ENCODE assay signal across 8 cellular contexts in genomic region chr14:61034416-61035100, GRCh38. TPM values are rescaled to one million over a fixed set of nuclear protein-coding genes. Genes with fewer than 3 reads are reported as not detected.
DNase-seq lines count a peak whose midpoint lies in the region; ATAC-seq and TF ChIP-seq lines count a peak whose summit lies in the region.

No MANE protein-coding gene starts in this region.

- peaks cover 0 to 2% of the 10 kb centered on the region in 2 donors for H3K4me1 ChIP-seq in aorta (ENCODE audit: control insufficient read depth in 1 of 2, insufficient read depth in 2 of 2, low read length in 2 of 2)

- peaks cover 10% of the 10 kb centered on the region for H3K4me1 Mint-ChIP-seq in activated naive CD4-positive, alpha-beta T cell treated with anti-CD3 and anti-CD28 coated beads, Interleukin-2, amount 10 ng/mL, durations not matched to agents 7 days and 5 days
- H3K4me1 Mint-ChIP-seq in stimulated activated effector memory CD8-positive, alpha-beta T cell treated with anti-CD3 and anti-CD28 coated beads, Interleukin-12 subunit alpha, Interleukin-12 subunit beta, amount 100 ng/mL, for 72 hours: peaks cover 6% of the 10 kb centered on the region
- no peaks in the 10 kb centered on the region for H3K4me1 Mint-ChIP-seq in natural killer cell

- H3K4me3 ChIP-seq in WERI-Rb-1 (ENCODE audit: low read depth, low read length) (no peak overlapping the region), aorta (ENCODE audit: low read length in 2 of 2) (no peak overlapping the region)

- peak; percentile 85 for ATAC-seq in HG03045 (IDR thresholded peaks at IDR 0.05; ENCODE audit: unreplicated experiment)
- ATAC-seq in stimulated activated effector memory CD8-positive, alpha-beta T cell treated with anti-CD3 and anti-CD28 coated beads, Interleukin-12 subunit alpha, Interleukin-12 subunit beta, amount 100 ng/mL, for 72 hours: peak; percentile 40
- ATAC-seq in natural killer cell: no peak
- no peak for ATAC-seq in aorta (ENCODE audit: low FRiP score)

- CTCF ChIA-PET in activated naive CD4-positive, alpha-beta T cell treated with anti-CD3 and anti-CD28 coated beads, Interleukin-2, amount 10 ng/mL, durations not matched to agents 7 days and 5 days (lab: Charles Lee): interaction anchor here (0.7 to 1.0 kb wide), 4 partner anchors 8 to 436 kb away, joined by 3 to 4 read pairs (median 3); no protein-coding TSS in a partner anchor

- H3K27me3 ChIP-seq in WERI-Rb-1 (ENCODE audit: insufficient read depth, low read depth, severe bottlenecking) (no peaks in the 10 kb centered on the region), aorta (ENCODE audit: control insufficient read depth in 1 of 2, insufficient read depth in 2 of 2, low read length in 1 of 2) (no peaks in the 10 kb centered on the region)

- H3K36me3 ChIP-seq in WERI-Rb-1: no peaks in the 10 kb centered on the region
- H3K36me3 ChIP-seq in aorta (ENCODE audit: control insufficient read depth in 1 of 2, insufficient read depth in 2 of 2, low read length in 1 of 2): no peaks in the 10 kb centered on the region

- peak overlapping the region; percentile 1 for H3K27ac Mint-ChIP-seq in activated naive CD4-positive, alpha-beta T cell treated with anti-CD3 and anti-CD28 coated beads, Interleukin-2, amount 10 ng/mL, durations not matched to agents 7 days and 5 days
- peak overlapping the region; percentile 7 for H3K27ac Mint-ChIP-seq in stimulated activated effector memory CD8-positive, alpha-beta T cell treated with anti-CD3 and anti-CD28 coated beads, Interleukin-12 subunit alpha, Interleukin-12 subunit beta, amount 100 ng/mL, for 72 hours
- H3K27ac Mint-ChIP-seq in natural killer cell: no peak overlapping the region

- H3K4me3 Mint-ChIP-seq in activated naive CD4-positive, alpha-beta T cell treated with anti-CD3 and anti-CD28 coated beads, Interleukin-2, amount 10 ng/mL, durations not matched to agents 7 days and 5 days: no peak overlapping the region
- H3K4me3 Mint-ChIP-seq in stimulated activated effector memory CD8-positive, alpha-beta T cell treated with anti-CD3 and anti-CD28 coated beads, Interleukin-12 subunit alpha, Interleukin-12 subunit beta, amount 100 ng/mL, for 72 hours: no peak overlapping the region
- H3K4me3 Mint-ChIP-seq in natural killer cell: no peak overlapping the region

- intact Hi-C loops in natural killer cell (cut with micrococcal nuclease) (no loop called here), aorta (cut with DNase I) (no loop called here)

- H3K9me3 ChIP-seq in WERI-Rb-1 (ENCODE audit: severe bottlenecking): no peaks in the 10 kb centered on the region
- H3K9me3 ChIP-seq in aorta (ENCODE audit: control insufficient read depth, low read length): no peaks in the 10 kb centered on the region

- TF ChIP-seq CTCF in WERI-Rb-1 (IDR thresholded peaks at IDR 0.05; ENCODE audit: low read depth, low read length): no peak
- TF ChIP-seq CTCF in natural killer cell (IDR thresholded peaks at IDR 0.05): no peak

- H3K36me3 Mint-ChIP-seq in activated naive CD4-positive, alpha-beta T cell treated with anti-CD3 and anti-CD28 coated beads, Interleukin-2, amount 10 ng/mL, durations not matched to agents 7 days and 5 days: no peaks in the 10 kb centered on the region
- H3K36me3 Mint-ChIP-seq in stimulated activated effector memory CD8-positive, alpha-beta T cell treated with anti-CD3 and anti-CD28 coated beads, Interleukin-12 subunit alpha, Interleukin-12 subunit beta, amount 100 ng/mL, for 72 hours: peaks cover 4% of the 10 kb centered on the region
- peaks cover 5% of the 10 kb centered on the region for H3K36me3 Mint-ChIP-seq in natural killer cell

- WGBS in aorta, 2 donors: 74% methylated on average over 4 of the region's 4 CpGs

- DNase-seq in activated naive CD4-positive, alpha-beta T cell treated with anti-CD3 and anti-CD28 coated beads, Interleukin-2, amount 10 ng/mL, durations not matched to agents 7 days and 5 days: no peak
- no peak for DNase-seq in activated naive CD4-positive, alpha-beta T cell treated with Interleukin-2 at 50 U/mL for 16 hours
- peak; percentile 47 for DNase-seq in NCI-H2196 treated with DMSO at 0.1 percent for 48 hours (lab: John Stamatoyannopoulos, UW; ENCODE audit: unreplicated experiment)
- no peak for DNase-seq in stimulated activated effector memory CD8-positive, alpha-beta T cell treated with anti-CD3 and anti-CD28 coated beads, Interleukin-12 subunit alpha, Interleukin-12 subunit beta, amount 100 ng/mL, for 72 hours (ENCODE audit: low spot score in 2 of 2)
- no peak for DNase-seq in WERI-Rb-1
- no peak for DNase-seq in natural killer cell
- no peak for DNase-seq in aorta

- no peaks in the 10 kb centered on the region for H3K27me3 Mint-ChIP-seq in activated naive CD4-positive, alpha-beta T cell treated with anti-CD3 and anti-CD28 coated beads, Interleukin-2, amount 10 ng/mL, durations not matched to agents 7 days and 5 days
- H3K27me3 Mint-ChIP-seq in natural killer cell (ENCODE audit: low read depth in 2 of 2): no peaks in the 10 kb centered on the region

- H3K27ac ChIP-seq in WERI-Rb-1: no peak overlapping the region
- H3K27ac ChIP-seq in aorta (ENCODE audit: low read depth in 1 of 2, low read length in 2 of 2): no peak overlapping the region

- no peaks in the 10 kb centered on the region for H3K9me3 Mint-ChIP-seq in activated naive CD4-positive, alpha-beta T cell treated with anti-CD3 and anti-CD28 coated beads, Interleukin-2, amount 10 ng/mL, durations not matched to agents 7 days and 5 days
- H3K9me3 Mint-ChIP-seq in stimulated activated effector memory CD8-positive, alpha-beta T cell treated with anti-CD3 and anti-CD28 coated beads, Interleukin-12 subunit alpha, Interleukin-12 subunit beta, amount 100 ng/mL, for 72 hours: no peaks in the 10 kb centered on the region
- H3K9me3 Mint-ChIP-seq in natural killer cell: no peaks in the 10 kb centered on the region

RNA-seq across cellular contexts. Expression of gene SLC38A6, which starts 53.5 kb away (rescaled TPM):
- total RNA-seq in natural killer cell (10 to 100 TPM in 1 of 3 donors, 1 to 10 TPM in 2; 7.1 to 11.0 (median 8.8) TPM), aorta (10 to 100 TPM; 17.2 to 41.3 TPM)
- 10 to 100 TPM in 1 of 2 donors, 1 to 10 TPM in 1; 8.5 to 15.4 TPM for polyA plus RNA-seq in aorta

RNA-seq across cellular contexts. Expression of gene TRMT5, which starts 53.7 kb away (rescaled TPM):
- total RNA-seq in natural killer cell (1 to 10 TPM; 1.7 to 2.6 (median 1.9) TPM), aorta (10 to 100 TPM in 1 of 2 donors, 1 to 10 TPM in 1; 8.8 to 12.3 TPM)
- 1 to 10 TPM; 1.6 to 4.0 TPM for polyA plus RNA-seq in aorta

Comparison
In these comparisons a context has a peak if more than half of its experiments do, and no peak if none do; other contexts are left out.
1. H3K27ac Mint-ChIP-seq: peak in activated naive CD4-positive, alpha-beta T cell treated with anti-CD3 and anti-CD28 coated beads, Interleukin-2, amount 10 ng/mL, durations not matched to agents 7 days and 5 days (single experiment) and stimulated activated effector memory CD8-positive, alpha-beta T cell treated with anti-CD3 and anti-CD28 coated beads, Interleukin-12 subunit alpha, Interleukin-12 subunit beta, amount 100 ng/mL, for 72 hours (single experiment); none in natural killer cell (0 of 2).
2. ATAC-seq: peak in HG03045 (single experiment) and stimulated activated effector memory CD8-positive, alpha-beta T cell treated with anti-CD3 and anti-CD28 coated beads, Interleukin-12 subunit alpha, Interleukin-12 subunit beta, amount 100 ng/mL, for 72 hours (single experiment); none in natural killer cell (0 of 3) and aorta (single experiment).